8 cellular contexts compared by ENCODE assay signal in genomic region chr4:13484749-13485345, GRCh38. TPM values are rescaled to one million over a fixed set of nuclear protein-coding genes. Genes with fewer than 3 reads are reported as not detected.
A peak's percentile ranks its signal among the peaks of the same experiment; 100 is the strongest.
DNase-seq lines count a peak whose midpoint lies in the region; ATAC-seq and TF ChIP-seq lines count a peak whose summit lies in the region.

No MANE protein-coding gene starts in this region.

- H3K27ac ChIP-seq in SU-DHL-6 (ENCODE audit: low read depth, low read length) (no peak overlapping the region), esophagus muscularis mucosa (replicated peaks in 1 of 4) (peak overlapping the region; percentile 92 to 98 (median 94)), neutrophil (peak overlapping the region; percentile 96)

- no peaks in the 10 kb centered on the region for H4K20me1 ChIP-seq in SU-DHL-6 (ENCODE audit: low read depth, low read length)

- H3K9me2 ChIP-seq in SU-DHL-6 (replicated peaks; ENCODE audit: insufficient read depth, low read length) = no peaks in the 10 kb centered on the region

- no peaks in the 10 kb centered on the region for H3K9me3 ChIP-seq in SU-DHL-6 (ENCODE audit: insufficient read depth, low read length)
- peaks cover 0 to 5% (median 0%) of the 10 kb centered on the region in 4 donors for H3K9me3 ChIP-seq in esophagus muscularis mucosa
- H3K9me3 ChIP-seq in neutrophil = no peaks in the 10 kb centered on the region

- H3K79me2 ChIP-seq in SU-DHL-6 (ENCODE audit: insufficient read depth, low read length) = peaks cover 12% of the 10 kb centered on the region; the same call in 1 of the 2 replicates

- peak overlapping the region; percentile 99 for H2AFZ ChIP-seq in SU-DHL-6 (ENCODE audit: low read depth, low read length, severe bottlenecking)

- TF ChIP-seq CTCF in SU-DHL-6 (IDR thresholded peaks at IDR 0.05; ENCODE audit: insufficient read depth, low read length, poor library complexity, severe bottlenecking) (no peak), esophagus muscularis mucosa (IDR thresholded peaks at IDR 0.05) (no peak), neutrophil (IDR thresholded peaks at IDR 0.05) (no peak)

- DNase-seq in DMS53 (lab: John Stamatoyannopoulos, UW) = peak; percentile 82
- DNase-seq in esophagus muscularis mucosa (ENCODE audit: extremely low spot score) = no peak
- DNase-seq in GM03348 (ENCODE audit: low spot score) = no peak
- no peak for DNase-seq in activated CD8-positive, alpha-beta memory T cell treated with anti-CD3 and anti-CD28 coated beads, Interleukin-2, amount 50 U/mL, for 48 hours

- H3K4me1 ChIP-seq in esophagus muscularis mucosa (peaks cover 14 to 42% (median 30%) of the 10 kb centered on the region in 4 donors), neutrophil (ENCODE audit: control insufficient read depth in 1 of 2, insufficient read depth in 1 of 2, low read depth in 1 of 2, low read length in 1 of 2) (peaks cover 19 to 20% of the 10 kb centered on the region in 2 experiments)

- H3F3A ChIP-seq in SU-DHL-6 (ENCODE audit: insufficient read depth) = no peaks in the 10 kb centered on the region

- TF ChIP-seq EP300 in esophagus muscularis mucosa (IDR thresholded peaks at IDR 0.05) = no peak

- H3K27me3 ChIP-seq in SU-DHL-6 (ENCODE audit: low read length) (no peaks in the 10 kb centered on the region), esophagus muscularis mucosa (no peaks in the 10 kb centered on the region), neutrophil (peaks cover 47% of the 10 kb centered on the region)

- H3K9ac ChIP-seq in SU-DHL-6 (ENCODE audit: low read length) = peak overlapping the region; percentile 83

- H3K4me2 ChIP-seq in SU-DHL-6 (ENCODE audit: low read depth, low read length, poor library complexity, severe bottlenecking) = peak overlapping the region; percentile 84

- WGBS in esophagus muscularis mucosa = 1% methylated on average over 21 of the region's 23 CpGs

- intact Hi-C loops in esophagus muscularis mucosa (cut with DNase I) = no loop called here

- peak; percentile 34 for ATAC-seq in GM19438 (IDR thresholded peaks at IDR 0.05; ENCODE audit: low read depth, unreplicated experiment)
- ATAC-seq in HG03439 (IDR thresholded peaks at IDR 0.05; ENCODE audit: unreplicated experiment) = peak; percentile 33

- no peak for TF ChIP-seq POLR2A in esophagus muscularis mucosa (IDR thresholded peaks at IDR 0.05; ENCODE audit: low read depth)

- peak overlapping the region; percentile 76 for H3K4me3 ChIP-seq in SU-DHL-6 (ENCODE audit: insufficient read depth, low read length, poor library complexity, severe bottlenecking)
- peak overlapping the region; percentile 71 to 84 (median 75) for H3K4me3 ChIP-seq in esophagus muscularis mucosa
- H3K4me3 ChIP-seq in neutrophil (ENCODE audit: low read depth in 1 of 2, low read length in 1 of 2) = peak overlapping the region; percentile 79 to 95

- peaks cover 2% of the 10 kb centered on the region; the same call in 1 of the 2 replicates for H3K36me3 ChIP-seq in SU-DHL-6 (ENCODE audit: low read length)
- no peaks in the 10 kb centered on the region for H3K36me3 ChIP-seq in esophagus muscularis mucosa
- no peaks in the 10 kb centered on the region for H3K36me3 ChIP-seq in neutrophil

RNA-seq across cellular contexts. Expression of gene RAB28, which starts 0.7 kb away (rescaled TPM):
- 10 to 100 TPM; 15.9 to 22.8 (median 18.3) TPM for total RNA-seq in esophagus muscularis mucosa

RNA-seq across cellular contexts. Expression of gene NKX3-2, which starts 59.5 kb away (rescaled TPM):
- 1 to 10 TPM; 1.2 to 7.0 (median 4.7) TPM for total RNA-seq in esophagus muscularis mucosa
